In the genomic region with DNA sequence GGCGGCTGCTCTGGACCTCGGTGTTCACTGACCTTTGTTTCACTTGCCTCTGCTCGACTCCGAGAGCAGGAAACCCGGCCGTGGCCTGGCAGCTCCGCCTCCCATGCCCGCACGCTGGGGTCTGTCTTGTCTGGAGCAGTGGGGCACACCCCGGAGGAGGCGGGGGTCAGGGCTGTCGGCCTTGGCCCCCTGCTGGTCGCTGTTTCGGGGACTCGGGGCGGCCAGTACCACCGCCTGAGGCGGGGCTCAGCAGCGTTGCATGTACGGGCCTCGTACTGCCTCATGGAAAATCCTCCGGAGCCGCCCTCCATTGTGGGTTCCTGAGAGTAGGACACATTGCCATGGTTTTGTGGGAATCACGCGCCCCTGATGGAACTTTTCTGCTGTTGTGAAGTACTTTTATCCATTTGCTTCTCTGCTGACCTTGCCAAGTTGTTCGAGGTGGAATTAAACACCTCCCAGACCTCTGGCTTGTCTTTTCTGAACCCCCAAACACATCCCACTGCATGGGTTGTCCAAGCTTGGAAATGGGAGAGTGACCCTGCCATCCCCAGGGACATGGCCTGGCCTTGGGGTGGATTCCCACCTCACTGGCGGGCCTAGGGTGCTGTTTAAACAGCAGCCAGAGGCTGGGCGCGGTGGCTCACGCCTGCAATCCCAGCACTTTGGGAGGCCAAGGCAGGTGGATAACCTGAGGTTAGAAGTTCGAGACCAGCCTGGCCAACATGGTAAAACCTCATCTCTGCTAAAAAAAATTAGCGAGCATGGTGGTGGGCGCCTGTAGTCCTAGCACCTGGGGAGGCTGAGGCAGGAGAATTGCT, we compare ENCODE assay signal across 30 cellular contexts. TPM values are rescaled to one million over a fixed set of nuclear protein-coding genes. Genes with fewer than 3 reads are reported as not detected.
A peak's percentile ranks its signal among the peaks of the same experiment; 100 is the strongest.
DNase-seq lines count a peak whose midpoint lies in the region; ATAC-seq and TF ChIP-seq lines count a peak whose summit lies in the region.
"Had no signal": no experiment of that assay in that cellular context is flagged by ENCODE, and none has a peak within 500 bp of the region (broad histone marks: within the 10 kb centered on the region; RNA-seq: fewer than 3 reads in every experiment).

No MANE protein-coding gene starts in this region.

- H3K36me3 ChIP-seq in HCT116 (ENCODE audit: control insufficient read depth in 1 of 2, insufficient read depth in 2 of 2, low read length in 2 of 2) (peaks cover 5 to 12% of the 10 kb centered on the region in 2 experiments; a peak in 3 of 4 replicates), RWPE2 (ENCODE audit: low read depth) (no peaks in the 10 kb centered on the region; the same call in 1 of the 2 replicates)
- H3K36me3 ChIP-seq: neural progenitor cell had no signal

- no peaks in the 10 kb centered on the region for H3K79me2 ChIP-seq in HCT116 (ENCODE audit: insufficient read depth, low read length)
- H3K79me2 ChIP-seq: parathyroid adenoma had no signal

- BruUV-seq in HCT116 (replicated peaks; lab: Mats Ljungman, UMichigan), result no TSS peak

- TF ChIP-seq POLR2A in HCT116 (IDR thresholded peaks at IDR 0.05; ENCODE audit: borderline replicate concordance, extremely low read depth, insufficient read depth, insufficient read length), result no peak

- H3K9me3 Mint-ChIP-seq in endothelial cell (ENCODE audit: unreplicated experiment), result no peaks in the 10 kb centered on the region
- H3K9me3 Mint-ChIP-seq: activated naive CD4-positive, alpha-beta T cell treated with anti-CD3 and anti-CD28 coated beads, Interleukin-2, amount 50 U/mL, for 24 hours; activated T-helper 2 cell treated with anti-CD3 and anti-CD28 coated beads, Interferon-gamma antibody, Interleukin-2, Interleukin-4, amounts not matched to agents 10 μg/mL and 5 μg/mL and 100 μg/mL, durations not matched to agents 14 hours and 24 hours and 36 hours had no signal

- no peak for TF ChIP-seq RAD21 in HCT116 (IDR thresholded peaks at IDR 0.05; ENCODE audit: low read depth)

- POLR2A ChIA-PET in HCT116 (lab: Charles Lee), result no interaction called here
- POLR2A ChIA-PET in HEK293T (lab: Yijun Ruan, JAX), result no interaction called here

- H3K4me1 Mint-ChIP-seq in endothelial cell (ENCODE audit: unreplicated experiment), result peaks cover 7% of the 10 kb centered on the region

- H3K9me2 ChIP-seq in HCT116 (ENCODE audit: insufficient read depth), result no peaks in the 10 kb centered on the region

- CTCF ChIA-PET in HCT116 (lab: Charles Lee), result no interaction called here
- CTCF ChIA-PET in HEK293T (lab: Yijun Ruan, JAX), result no interaction called here

- H3K9ac ChIP-seq in HCT116 (ENCODE audit: low read length), result no peak overlapping the region
- H3K9ac ChIP-seq: BLaER1, neural progenitor cell, parathyroid adenoma had no signal

- RAD21 ChIA-PET in HCT116 (lab: Charles Lee; ENCODE audit: low non-redundant PET in 1 of 2, low total read pairs in 2 of 2, uncharacterized antibody in 2 of 2, unreplicated experiment in 2 of 2), result no interaction called here

- peaks cover 16% of the 10 kb centered on the region for H3K36me3 Mint-ChIP-seq in endothelial cell (ENCODE audit: low read depth, unreplicated experiment)

- H3K9me3 ChIP-seq in HCT116 (ENCODE audit: control insufficient read depth in 1 of 2, insufficient read depth in 1 of 2, low read depth in 1 of 2, low read length in 2 of 2) (no peaks in the 10 kb centered on the region), RWPE2 (ENCODE audit: severe bottlenecking) (no peaks in the 10 kb centered on the region)
- H3K9me3 ChIP-seq: BLaER1, left lung, right lobe of liver, tibial artery had no signal

- TF ChIP-seq CTCF in HCT116 (IDR thresholded peaks at IDR 0.05 in 2 of 3, conservative IDR thresholded peaks at IDR 0.05 in 1 of 3; ENCODE audit: borderline replicate concordance in 1 of 3, insufficient read depth in 1 of 3, low read depth in 2 of 3, low read length in 2 of 3) (no peak), RWPE2 (IDR thresholded peaks at IDR 0.05; ENCODE audit: poor library complexity, severe bottlenecking) (no peak), endothelial cell (IDR thresholded peaks at IDR 0.05; ENCODE audit: unreplicated experiment) (no peak)

- DNase-seq in HCT116 (ENCODE audit: low read depth, low spot score) (no peak), RWPE2 (ENCODE audit: low spot score) (peak; percentile 49), endothelial cell (ENCODE audit: low spot score) (no peak), sciatic nerve (ENCODE audit: low spot score) (no peak), NOMO-1 treated with dmso at 0.1 percent for 144 hours (lab: John Stamatoyannopoulos, UW; ENCODE audit: unreplicated experiment) (no peak), HEK293T (ENCODE audit: extremely low spot score) (no peak), AML-193 (lab: John Stamatoyannopoulos, UW) (no peak)
- DNase-seq: activated CD4-positive, alpha-beta T cell treated with anti-CD3 and anti-CD28 coated beads for 4 hours; activated CD8-positive, alpha-beta memory T cell treated with anti-CD3 and anti-CD28 coated beads for 24 hours; activated T-cell treated with anti-CD3 and anti-CD28 coated beads for 4 hours; amygdala; effector CD8-positive, alpha-beta T cell; erythroblast; mesenchymal stem cell; NCI-H2081 treated with DMSO at 0.1 percent for 48 hours; NCI-H2227 treated with DMSO at 0.1 percent for 48 hours; NCI-H526; NK-92 treated with Interleukin-12 subunit alpha and Interleukin-12 subunit beta, amount 100 ng/mL, for 24 hours; stimulated activated CD4-positive, alpha-beta T cell treated with anti-CD3 and anti-CD28 coated beads, Interleukin-4, amount 100 ng/mL, for 1 hour; T1000; tibial artery had no signal

- no peak overlapping the region for H3K27ac ChIP-seq in HCT116 (ENCODE audit: low read depth, low read length)
- H3K27ac ChIP-seq in RWPE2 (ENCODE audit: poor library complexity, severe bottlenecking), result no peak overlapping the region
- H3K27ac ChIP-seq: BLaER1, left lung, neural progenitor cell, parathyroid adenoma, right lobe of liver, tibial artery, VCaP had no signal

- no peak overlapping the region for H3K4me2 ChIP-seq in HCT116 (ENCODE audit: low read length)
- H3K4me2 ChIP-seq: BLaER1, neural progenitor cell had no signal

- H3K27ac Mint-ChIP-seq in endothelial cell (ENCODE audit: unreplicated experiment), result peak overlapping the region; percentile 48
- H3K27ac Mint-ChIP-seq: activated naive CD4-positive, alpha-beta T cell treated with anti-CD3 and anti-CD28 coated beads, Interleukin-2, amount 50 U/mL, for 24 hours; activated T-helper 2 cell treated with anti-CD3 and anti-CD28 coated beads, Interferon-gamma antibody, Interleukin-2, Interleukin-4, amounts not matched to agents 10 μg/mL and 5 μg/mL and 100 μg/mL, durations not matched to agents 14 hours and 24 hours and 36 hours; neural progenitor cell had no signal

- H3K27me3 ChIP-seq in HCT116 (ENCODE audit: insufficient read depth, low read length), result no peaks in the 10 kb centered on the region
- H3K27me3 ChIP-seq in RWPE2 (ENCODE audit: insufficient read depth, poor library complexity, severe bottlenecking), result no peaks in the 10 kb centered on the region
- H3K27me3 ChIP-seq: BLaER1, left lung, neural progenitor cell, right lobe of liver, tibial artery had no signal

- ATAC-seq in HCT116 (peak; percentile 19; the same call in 1 of the 2 replicates), RWPE2 (ENCODE audit: low read depth) (no peak), sciatic nerve (peak; percentile 16)
- ATAC-seq: left lung, Panc1, right lobe of liver had no signal

- H3K4me3 ChIP-seq in HCT116 (replicated peaks in 1 of 2; ENCODE audit: low read depth in 1 of 2, low read length in 2 of 2), result no peak overlapping the region
- H3K4me3 ChIP-seq in RWPE2 (ENCODE audit: severe bottlenecking), result no peak overlapping the region
- H3K4me3 ChIP-seq: BLaER1, left lung, neural progenitor cell, right lobe of liver, tibial artery had no signal

- intact Hi-C loops in HCT116 (cut with micrococcal nuclease) (no loop called here), sciatic nerve (cut with DNase I) (no loop called here)

- no peak overlapping the region for H3K4me3 Mint-ChIP-seq in endothelial cell (ENCODE audit: unreplicated experiment)
- H3K4me3 Mint-ChIP-seq: activated naive CD4-positive, alpha-beta T cell treated with anti-CD3 and anti-CD28 coated beads, Interleukin-2, amount 50 U/mL, for 24 hours; neural progenitor cell had no signal

- H2AFZ ChIP-seq in HCT116 (ENCODE audit: low read depth, low read length, poor library complexity, severe bottlenecking), result no peak overlapping the region
- H2AFZ ChIP-seq: neural progenitor cell, parathyroid adenoma had no signal

- peaks cover 12% of the 10 kb centered on the region for H3K27me3 Mint-ChIP-seq in endothelial cell (ENCODE audit: unreplicated experiment)
- H3K27me3 Mint-ChIP-seq: activated naive CD4-positive, alpha-beta T cell treated with anti-CD3 and anti-CD28 coated beads, Interleukin-2, amount 50 U/mL, for 24 hours had no signal

- H3K4me1 ChIP-seq in HCT116 (ENCODE audit: control insufficient read depth in 1 of 2, insufficient read depth in 2 of 2, low read length in 2 of 2), result peaks cover 0 to 6% of the 10 kb centered on the region in 2 experiments; a peak in 2 of 4 replicates
- no peaks in the 10 kb centered on the region for H3K4me1 ChIP-seq in RWPE2 (ENCODE audit: insufficient read depth, poor library complexity, severe bottlenecking)
- H3K4me1 ChIP-seq: parathyroid adenoma had no signal

- H4K20me1 ChIP-seq in HCT116 (ENCODE audit: insufficient read depth), result no peaks in the 10 kb centered on the region

TF ChIP-seq in HCT116, 20 proteins besides CTCF, POLR2A, EP300 and RAD21:
- TF ChIP-seq EZH2phosphoT487 (IDR thresholded peaks at IDR 0.05; ENCODE audit: borderline replicate concordance) (no peak), POLR2AphosphoS5 (IDR thresholded peaks at IDR 0.05; ENCODE audit: low read depth, low read length) (0 out of 2 replicates have a peak, but pooled peaks have one; percentile 0)
TF ChIP-seq in HCT116: peak in this region for 1.

TF ChIP-seq in HEK293T, 16 proteins besides CTCF, POLR2A, EP300 and RAD21 (continues in another document):
- no peak for TF ChIP-seq LEF1 (IDR thresholded peaks at IDR 0.05; ENCODE audit: borderline replicate concordance)
- no peak for TF ChIP-seq FOXA1 (IDR thresholded peaks at IDR 0.05)
- no peak for TF ChIP-seq BHLHE40 (IDR thresholded peaks at IDR 0.05; ENCODE audit: borderline replicate concordance)
- TF ChIP-seq ARNT (IDR thresholded peaks at IDR 0.05), result no peak
- no peak for TF ChIP-seq FOXK2 (IDR thresholded peaks at IDR 0.05)
- no peak for TF ChIP-seq L3MBTL2 (conservative IDR thresholded peaks at IDR 0.05)

RNA-seq across cellular contexts. Expression of a gene that starts 5.5 kb away (rescaled TPM):
- 114 TPM for total RNA-seq in HCT116 (2021; ENCODE audit: unreplicated experiment)
- 110 and 137 TPM in 2 replicates for polyA plus RNA-seq in HCT116 (2012)
- total RNA-seq in endothelial cell (ENCODE audit: unreplicated experiment), result 84.0 TPM
- 57.5 TPM for total RNA-seq in sciatic nerve

RNA-seq across cellular contexts. Expression of a gene that starts 23.2 kb away (rescaled TPM):
- 102 TPM for total RNA-seq in HCT116 (2021; ENCODE audit: unreplicated experiment)
- 105 and 119 TPM in 2 replicates for polyA plus RNA-seq in HCT116 (2012)
- total RNA-seq in endothelial cell (ENCODE audit: unreplicated experiment), result 18.1 TPM
- 48.1 TPM for total RNA-seq in sciatic nerve

RNA-seq across cellular contexts. Expression of a gene that starts 29.2 kb away (rescaled TPM):
- total RNA-seq in HCT116 (2021; ENCODE audit: unreplicated experiment), result 191 TPM
- polyA plus RNA-seq in HCT116 (2012), result 98.2 and 111 TPM in 2 replicates
- 145 TPM for total RNA-seq in endothelial cell (ENCODE audit: unreplicated experiment)
- 75.7 TPM for total RNA-seq in sciatic nerve
